23 cellular contexts compared by ENCODE assay signal in genomic region chr12:76073561-76073960, GRCh38.
"Had no signal": no experiment of that assay in that cellular context is flagged by ENCODE, and none has a peak within 500 bp of the region (broad histone marks: within the 10 kb centered on the region; RNA-seq: fewer than 3 reads in every experiment).

No MANE protein-coding gene starts in this region.

- H3K27me3 ChIP-seq: esophagus squamous epithelium, gastroesophageal sphincter, left lung, right lobe of liver, spleen, tibial artery, upper lobe of right lung, vagina had no signal

- H3K27me3 Mint-ChIP-seq: naive thymus-derived CD4-positive, alpha-beta T cell; stimulated activated memory B cell treated with anti-CD40 and anti-IgM and Interleukin-4, amounts not matched to agents 10 μg/mL and 1 μg/mL and 100 μg/mL, for 72 hours; stimulated activated naive CD8-positive, alpha-beta T cell treated with anti-CD3 and anti-CD28 coated beads, Interleukin-15, Interleukin-2, amounts not matched to agents 100 ng/mL and 50 ng/mL, for 24 hours had no signal

- H3K4me1 ChIP-seq: prostate gland, upper lobe of right lung had no signal

- H3K4me3 ChIP-seq: esophagus squamous epithelium, gastroesophageal sphincter, left lung, lung, prostate gland, right lobe of liver, spleen, tibial artery, upper lobe of right lung, vagina had no signal

- DNase-seq: dermis blood vessel endothelial cell; esophagus squamous epithelium; foreskin fibroblast; glutamatergic neuron; islet precursor cell; left lung; mesendoderm; naive thymus-derived CD4-positive, alpha-beta T cell; nephron progenitor cell; right lobe of liver; spleen; stimulated activated CD4-positive, alpha-beta T cell treated with anti-CD3 and anti-CD28 coated beads, Interleukin-15, amount 100 ng/mL, for 24 hours; stimulated activated CD4-positive, alpha-beta T cell treated with anti-CD3 and anti-CD28 coated beads, Interleukin-1b, Interleukin-23, amount 100 ng/mL, for 48 hours; stimulated activated CD4-positive, alpha-beta T cell treated with anti-CD3 and anti-CD28 coated beads, Interleukin-4, amount 100 ng/mL, for 24 hours; tibial artery; upper lobe of right lung had no signal

- H3K9me3 Mint-ChIP-seq: stimulated activated memory B cell treated with anti-CD40 and anti-IgM and Interleukin-4, amounts not matched to agents 10 μg/mL and 1 μg/mL and 100 μg/mL, for 72 hours had no signal

- H3K36me3 ChIP-seq: prostate gland, right lobe of liver, vagina had no signal

- H2AFZ ChIP-seq: parathyroid adenoma had no signal

- H3K9me3 ChIP-seq: esophagus squamous epithelium, left lung, prostate gland, right lobe of liver, tibial artery, upper lobe of right lung, vagina had no signal

- H3K9ac ChIP-seq: parathyroid adenoma had no signal

- H3K4me3 Mint-ChIP-seq: nephron progenitor cell; stimulated activated memory B cell treated with anti-CD40 and anti-IgM and Interleukin-4, amounts not matched to agents 10 μg/mL and 1 μg/mL and 100 μg/mL, for 72 hours; stimulated activated naive CD8-positive, alpha-beta T cell treated with anti-CD3 and anti-CD28 coated beads, Interleukin-15, Interleukin-2, amounts not matched to agents 100 ng/mL and 50 ng/mL, for 24 hours had no signal

- ATAC-seq: gastroesophageal sphincter; left lung; naive thymus-derived CD4-positive, alpha-beta T cell; right lobe of liver; stimulated activated memory B cell treated with anti-CD40 and anti-IgM and Interleukin-4, amounts not matched to agents 10 μg/mL and 1 μg/mL and 100 μg/mL, for 72 hours; upper lobe of right lung had no signal

- H3K27ac Mint-ChIP-seq: stimulated activated memory B cell treated with anti-CD40 and anti-IgM and Interleukin-4, amounts not matched to agents 10 μg/mL and 1 μg/mL and 100 μg/mL, for 72 hours; stimulated activated naive CD8-positive, alpha-beta T cell treated with anti-CD3 and anti-CD28 coated beads, Interleukin-15, Interleukin-2, amounts not matched to agents 100 ng/mL and 50 ng/mL, for 24 hours had no signal
